In the genomic region with DNA sequence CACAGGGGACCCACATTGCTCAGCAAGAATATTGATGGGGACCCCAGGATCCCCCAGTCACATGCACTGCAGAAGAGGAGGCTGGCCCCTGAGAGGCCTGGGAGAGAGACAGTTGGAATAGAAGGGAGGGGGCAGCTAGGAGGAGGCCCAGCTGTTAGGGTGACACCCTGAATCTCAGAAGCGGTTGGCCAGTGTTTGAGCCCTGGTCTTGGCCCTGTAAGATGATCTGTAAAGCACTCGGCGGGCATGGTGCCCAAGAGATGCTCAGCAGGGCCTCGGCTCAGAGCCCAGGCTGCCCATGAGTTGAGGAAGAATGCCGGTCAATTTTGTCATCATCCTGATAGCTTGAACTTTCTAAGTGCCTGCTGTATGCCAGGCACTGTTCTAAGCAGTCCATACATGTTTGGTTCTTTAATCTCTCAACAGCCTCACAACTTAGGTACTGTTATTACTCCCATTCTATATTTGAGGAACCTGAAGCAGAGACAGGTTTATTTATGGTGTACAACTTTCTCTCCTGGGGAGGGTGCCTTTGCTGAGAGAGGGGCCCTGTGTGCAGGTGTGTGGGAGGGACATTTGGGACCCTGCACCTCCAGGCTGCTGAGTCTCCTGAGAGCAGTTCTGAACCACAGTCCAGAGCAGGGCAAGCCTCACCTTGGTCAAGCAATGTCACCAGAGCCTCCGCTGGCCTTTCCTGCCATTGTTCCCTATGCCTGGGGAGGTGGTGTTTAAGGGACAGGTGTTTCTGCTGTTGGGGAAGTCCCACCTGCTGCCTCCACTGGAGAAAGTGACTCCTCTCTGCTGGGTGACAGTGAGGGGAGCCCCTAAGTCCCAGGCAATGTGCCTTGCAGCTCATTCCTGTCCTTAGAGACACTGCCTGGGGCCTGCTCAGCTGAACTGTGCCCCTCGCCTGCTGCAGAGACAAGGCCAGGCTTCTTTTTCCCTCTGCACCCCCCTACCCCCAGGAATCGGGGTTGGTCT, we compare ENCODE assay signal across 9 cellular contexts. TPM values are rescaled to one million over a fixed set of nuclear protein-coding genes. Genes with fewer than 3 reads are reported as not detected.
DNase-seq lines count a peak whose midpoint lies in the region; ATAC-seq and TF ChIP-seq lines count a peak whose summit lies in the region.
"Had no signal": no experiment of that assay in that cellular context is flagged by ENCODE, and none has a peak within 500 bp of the region (broad histone marks: within the 10 kb centered on the region; RNA-seq: fewer than 3 reads in every experiment).

No MANE protein-coding gene starts in this region.

- peak overlapping the region; percentile 49 for H3K4me3 Mint-ChIP-seq in central memory CD8-positive, alpha-beta T cell

- peak overlapping the region; percentile 100 for H3K27ac Mint-ChIP-seq in central memory CD8-positive, alpha-beta T cell (ENCODE audit: low read depth)

- H3K27me3 ChIP-seq in SJCRH30 = no peaks in the 10 kb centered on the region
- H3K27me3 ChIP-seq in transverse colon = no peaks in the 10 kb centered on the region
- H3K27me3 ChIP-seq: suprapubic skin had no signal

- no peak overlapping the region for H3K27ac ChIP-seq in SJCRH30
- peak overlapping the region in 2 of 4 donors; percentile 23 to 27 for H3K27ac ChIP-seq in transverse colon
- H3K27ac ChIP-seq: KMS-11, suprapubic skin had no signal

- H3K4me3 ChIP-seq in SJCRH30 (no peak overlapping the region), transverse colon (no peak overlapping the region)
- H3K4me3 ChIP-seq: suprapubic skin had no signal

- peaks cover 98% of the 10 kb centered on the region for H3K4me1 Mint-ChIP-seq in central memory CD8-positive, alpha-beta T cell

- TF ChIP-seq POLR2A in transverse colon (IDR thresholded peaks at IDR 0.05) = no peak

- no peaks in the 10 kb centered on the region for H3K9me3 Mint-ChIP-seq in central memory CD8-positive, alpha-beta T cell

- H3K36me3 Mint-ChIP-seq in central memory CD8-positive, alpha-beta T cell (ENCODE audit: insufficient read depth) = peaks cover 23% of the 10 kb centered on the region

- WGBS in transverse colon (ENCODE audit: low coverage in 1 of 2), 2 donors = 50 to 89% methylated on average over 2 to 8 of the region's 8 CpGs

- no peaks in the 10 kb centered on the region for H3K9me3 ChIP-seq in SJCRH30 (replicated peaks)
- no peaks in the 10 kb centered on the region for H3K9me3 ChIP-seq in transverse colon
- H3K9me3 ChIP-seq: suprapubic skin had no signal

- no peak for ATAC-seq in central memory CD8-positive, alpha-beta T cell (replicated peaks; ENCODE audit: extremely low read depth, poor library complexity, severe bottlenecking)

- H3K27me3 Mint-ChIP-seq in central memory CD8-positive, alpha-beta T cell = no peaks in the 10 kb centered on the region

- peak; percentile 42 for DNase-seq in GM20000 (ENCODE audit: low spot score)
- peak; percentile 44 to 62 for DNase-seq in SJCRH30
- DNase-seq in central memory CD8-positive, alpha-beta T cell (ENCODE audit: low spot score in 2 of 2) = no peak
- DNase-seq in stimulated activated CD4-positive, alpha-beta T cell treated with anti-CD3 and anti-CD28 coated beads, Interleukin-4, amount 100 ng/mL, for 24 hours = peak; percentile 54
- DNase-seq in kidney glomerular epithelial cell (lab: John Stamatoyannopoulos, UW) = no peak
- no peak for DNase-seq in transverse colon
- no peak for DNase-seq in midbrain (lab: John Stamatoyannopoulos, UW)

- H3K4me1 ChIP-seq in SJCRH30 (peaks cover 46% of the 10 kb centered on the region), transverse colon (peaks cover 16 to 55% (median 18%) of the 10 kb centered on the region in 4 donors)

- H3K36me3 ChIP-seq in SJCRH30 (no peaks in the 10 kb centered on the region), transverse colon (no peaks in the 10 kb centered on the region)

- no peak for TF ChIP-seq EP300 in transverse colon (IDR thresholded peaks at IDR 0.05; ENCODE audit: low read depth)

- in situ Hi-C loops in transverse colon (cut with MboI; ENCODE audit: low pct_ligation_motif_present in 1 of 4, low pct_unique_long_range_greater_than_20kb in 1 of 4, low sequenced_read_pairs in 3 of 4) = no loop called here

- intact Hi-C loops in transverse colon (cut with DNase I; ENCODE audit: low total_unique reads) = no loop called here

- TF ChIP-seq CTCF in GM20000 (IDR thresholded peaks at IDR 0.05; ENCODE audit: extremely low read depth, missing control alignments) = no peak
- no peak for TF ChIP-seq CTCF in transverse colon (IDR thresholded peaks at IDR 0.05)

RNA-seq across cellular contexts. Expression of gene SLC6A6, which starts 26.0 kb away (rescaled TPM):
- 10.5 and 10.9 TPM in 2 replicates for total RNA-seq in SJCRH30 (2014; rRNA removed; shearing (Covaris generic))
- total RNA-seq in transverse colon = 10 to 100 TPM in 1 of 4 donors, 1 to 10 TPM in 3; 4.4 to 10.5 (median 7.7) TPM

Comparison
In these comparisons a context has a peak if more than half of its experiments do, and no peak if none do; other contexts are left out.
1. DNase-seq: peak in GM20000 (single experiment), SJCRH30 (2 of 2) and stimulated activated CD4-positive, alpha-beta T cell treated with anti-CD3 and anti-CD28 coated beads, Interleukin-4, amount 100 ng/mL, for 24 hours (single experiment); none in central memory CD8-positive, alpha-beta T cell (0 of 2), kidney glomerular epithelial cell (single experiment), transverse colon (single experiment) and midbrain (single experiment).